Comparison of ENCODE assay signal across 1 cellular context in the genomic region with DNA sequence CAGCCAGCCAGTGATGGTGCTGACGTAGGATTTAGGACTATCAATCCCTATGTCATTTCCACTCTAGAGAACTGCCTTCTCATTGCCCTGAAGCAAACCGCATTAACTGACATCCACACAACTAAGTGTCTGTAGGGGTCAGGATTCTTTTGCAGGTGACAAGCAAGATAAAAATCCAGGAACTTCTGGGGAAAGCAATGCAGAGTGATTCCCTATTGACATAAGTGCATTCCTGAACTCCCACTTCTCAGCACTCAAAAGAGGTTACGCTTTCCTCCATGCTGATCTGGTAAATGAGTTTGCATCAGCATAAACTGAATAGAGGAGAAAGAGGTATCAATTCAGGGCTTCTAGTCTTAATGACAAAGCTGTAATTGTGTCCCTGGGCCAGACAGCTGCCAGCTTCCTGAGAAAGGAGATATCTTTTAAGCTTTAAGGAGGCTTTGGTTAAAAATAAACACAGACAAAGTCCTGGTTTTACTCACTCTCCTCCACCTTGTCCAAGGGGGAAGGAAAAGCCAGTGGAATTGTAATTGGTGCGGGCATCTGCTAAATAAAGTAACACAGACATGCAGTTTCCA.
TF ChIP-seq lines count a peak whose summit lies in the region.

No MANE protein-coding gene starts in this region.

TF ChIP-seq in WTC11, 78 proteins besides CTCF, POLR2A, EP300 and RAD21 (continued from another document):
- TF ChIP-seq, protein P1, sequence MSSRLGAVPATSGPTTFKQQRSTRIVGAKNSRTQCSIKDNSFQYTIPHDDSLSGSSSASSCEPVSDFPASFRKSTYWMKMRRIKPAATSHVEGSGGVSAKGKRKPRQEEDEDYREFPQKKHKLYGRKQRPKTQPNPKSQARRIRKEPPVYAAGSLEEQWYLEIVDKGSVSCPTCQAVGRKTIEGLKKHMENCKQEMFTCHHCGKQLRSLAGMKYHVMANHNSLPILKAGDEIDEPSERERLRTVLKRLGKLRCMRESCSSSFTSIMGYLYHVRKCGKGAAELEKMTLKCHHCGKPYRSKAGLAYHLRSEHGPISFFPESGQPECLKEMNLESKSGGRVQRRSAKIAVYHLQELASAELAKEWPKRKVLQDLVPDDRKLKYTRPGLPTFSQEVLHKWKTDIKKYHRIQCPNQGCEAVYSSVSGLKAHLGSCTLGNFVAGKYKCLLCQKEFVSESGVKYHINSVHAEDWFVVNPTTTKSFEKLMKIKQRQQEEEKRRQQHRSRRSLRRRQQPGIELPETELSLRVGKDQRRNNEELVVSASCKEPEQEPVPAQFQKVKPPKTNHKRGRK (CRISPR knock-in tag; IDR thresholded peaks at IDR 0.05; ENCODE audit: borderline replicate concordance) = no peak
- TF ChIP-seq JUN (CRISPR knock-in tag; IDR thresholded peaks at IDR 0.05) = no peak
- TF ChIP-seq FOXK1 (CRISPR knock-in tag; IDR thresholded peaks at IDR 0.05) = 0 out of 2 replicates have a peak, but pooled peaks have one; percentile 56
- TF ChIP-seq ZNF219 (CRISPR knock-in tag; IDR thresholded peaks at IDR 0.05; ENCODE audit: borderline replicate concordance) = no peak
- TF ChIP-seq, protein P2, sequence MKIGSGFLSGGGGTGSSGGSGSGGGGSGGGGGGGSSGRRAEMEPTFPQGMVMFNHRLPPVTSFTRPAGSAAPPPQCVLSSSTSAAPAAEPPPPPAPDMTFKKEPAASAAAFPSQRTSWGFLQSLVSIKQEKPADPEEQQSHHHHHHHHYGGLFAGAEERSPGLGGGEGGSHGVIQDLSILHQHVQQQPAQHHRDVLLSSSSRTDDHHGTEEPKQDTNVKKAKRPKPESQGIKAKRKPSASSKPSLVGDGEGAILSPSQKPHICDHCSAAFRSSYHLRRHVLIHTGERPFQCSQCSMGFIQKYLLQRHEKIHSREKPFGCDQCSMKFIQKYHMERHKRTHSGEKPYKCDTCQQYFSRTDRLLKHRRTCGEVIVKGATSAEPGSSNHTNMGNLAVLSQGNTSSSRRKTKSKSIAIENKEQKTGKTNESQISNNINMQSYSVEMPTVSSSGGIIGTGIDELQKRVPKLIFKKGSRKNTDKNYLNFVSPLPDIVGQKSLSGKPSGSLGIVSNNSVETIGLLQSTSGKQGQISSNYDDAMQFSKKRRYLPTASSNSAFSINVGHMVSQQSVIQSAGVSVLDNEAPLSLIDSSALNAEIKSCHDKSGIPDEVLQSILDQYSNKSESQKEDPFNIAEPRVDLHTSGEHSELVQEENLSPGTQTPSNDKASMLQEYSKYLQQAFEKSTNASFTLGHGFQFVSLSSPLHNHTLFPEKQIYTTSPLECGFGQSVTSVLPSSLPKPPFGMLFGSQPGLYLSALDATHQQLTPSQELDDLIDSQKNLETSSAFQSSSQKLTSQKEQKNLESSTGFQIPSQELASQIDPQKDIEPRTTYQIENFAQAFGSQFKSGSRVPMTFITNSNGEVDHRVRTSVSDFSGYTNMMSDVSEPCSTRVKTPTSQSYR (CRISPR knock-in tag; IDR thresholded peaks at IDR 0.05) = no peak
- TF ChIP-seq SP1 (CRISPR knock-in tag; conservative IDR thresholded peaks at IDR 0.05) = no peak
- TF ChIP-seq, protein P3, sequence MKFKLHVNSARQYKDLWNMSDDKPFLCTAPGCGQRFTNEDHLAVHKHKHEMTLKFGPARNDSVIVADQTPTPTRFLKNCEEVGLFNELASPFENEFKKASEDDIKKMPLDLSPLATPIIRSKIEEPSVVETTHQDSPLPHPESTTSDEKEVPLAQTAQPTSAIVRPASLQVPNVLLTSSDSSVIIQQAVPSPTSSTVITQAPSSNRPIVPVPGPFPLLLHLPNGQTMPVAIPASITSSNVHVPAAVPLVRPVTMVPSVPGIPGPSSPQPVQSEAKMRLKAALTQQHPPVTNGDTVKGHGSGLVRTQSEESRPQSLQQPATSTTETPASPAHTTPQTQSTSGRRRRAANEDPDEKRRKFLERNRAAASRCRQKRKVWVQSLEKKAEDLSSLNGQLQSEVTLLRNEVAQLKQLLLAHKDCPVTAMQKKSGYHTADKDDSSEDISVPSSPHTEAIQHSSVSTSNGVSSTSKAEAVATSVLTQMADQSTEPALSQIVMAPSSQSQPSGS (CRISPR knock-in tag; IDR thresholded peaks at IDR 0.05; ENCODE audit: borderline replicate concordance, low read depth) = no peak
- TF ChIP-seq KAT7 (CRISPR knock-in tag; IDR thresholded peaks at IDR 0.05; ENCODE audit: borderline replicate concordance) = no peak
- TF ChIP-seq ZNF232 (CRISPR knock-in tag; IDR thresholded peaks at IDR 0.05) = no peak
- no peak for TF ChIP-seq FOXJ3 (CRISPR knock-in tag; IDR thresholded peaks at IDR 0.05; ENCODE audit: borderline replicate concordance)
- no peak for TF ChIP-seq ELF4 (CRISPR knock-in tag; IDR thresholded peaks at IDR 0.05; ENCODE audit: low read depth)
- peak; percentile 68; the same call in 1 of the 2 replicates for TF ChIP-seq ETV6 (CRISPR knock-in tag; IDR thresholded peaks at IDR 0.05)
- TF ChIP-seq, protein P4, sequence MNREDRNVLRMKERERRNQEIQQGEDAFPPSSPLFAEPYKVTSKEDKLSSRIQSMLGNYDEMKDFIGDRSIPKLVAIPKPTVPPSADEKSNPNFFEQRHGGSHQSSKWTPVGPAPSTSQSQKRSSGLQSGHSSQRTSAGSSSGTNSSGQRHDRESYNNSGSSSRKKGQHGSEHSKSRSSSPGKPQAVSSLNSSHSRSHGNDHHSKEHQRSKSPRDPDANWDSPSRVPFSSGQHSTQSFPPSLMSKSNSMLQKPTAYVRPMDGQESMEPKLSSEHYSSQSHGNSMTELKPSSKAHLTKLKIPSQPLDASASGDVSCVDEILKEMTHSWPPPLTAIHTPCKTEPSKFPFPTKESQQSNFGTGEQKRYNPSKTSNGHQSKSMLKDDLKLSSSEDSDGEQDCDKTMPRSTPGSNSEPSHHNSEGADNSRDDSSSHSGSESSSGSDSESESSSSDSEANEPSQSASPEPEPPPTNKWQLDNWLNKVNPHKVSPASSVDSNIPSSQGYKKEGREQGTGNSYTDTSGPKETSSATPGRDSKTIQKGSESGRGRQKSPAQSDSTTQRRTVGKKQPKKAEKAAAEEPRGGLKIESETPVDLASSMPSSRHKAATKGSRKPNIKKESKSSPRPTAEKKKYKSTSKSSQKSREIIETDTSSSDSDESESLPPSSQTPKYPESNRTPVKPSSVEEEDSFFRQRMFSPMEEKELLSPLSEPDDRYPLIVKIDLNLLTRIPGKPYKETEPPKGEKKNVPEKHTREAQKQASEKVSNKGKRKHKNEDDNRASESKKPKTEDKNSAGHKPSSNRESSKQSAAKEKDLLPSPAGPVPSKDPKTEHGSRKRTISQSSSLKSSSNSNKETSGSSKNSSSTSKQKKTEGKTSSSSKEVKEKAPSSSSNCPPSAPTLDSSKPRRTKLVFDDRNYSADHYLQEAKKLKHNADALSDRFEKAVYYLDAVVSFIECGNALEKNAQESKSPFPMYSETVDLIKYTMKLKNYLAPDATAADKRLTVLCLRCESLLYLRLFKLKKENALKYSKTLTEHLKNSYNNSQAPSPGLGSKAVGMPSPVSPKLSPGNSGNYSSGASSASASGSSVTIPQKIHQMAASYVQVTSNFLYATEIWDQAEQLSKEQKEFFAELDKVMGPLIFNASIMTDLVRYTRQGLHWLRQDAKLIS (CRISPR knock-in tag; IDR thresholded peaks at IDR 0.05; ENCODE audit: borderline replicate concordance) = no peak
- TF ChIP-seq TEAD1 (CRISPR knock-in tag; IDR thresholded peaks at IDR 0.05) = peak; percentile 20; the same call in 1 of the 2 replicates
- TF ChIP-seq, protein P5, sequence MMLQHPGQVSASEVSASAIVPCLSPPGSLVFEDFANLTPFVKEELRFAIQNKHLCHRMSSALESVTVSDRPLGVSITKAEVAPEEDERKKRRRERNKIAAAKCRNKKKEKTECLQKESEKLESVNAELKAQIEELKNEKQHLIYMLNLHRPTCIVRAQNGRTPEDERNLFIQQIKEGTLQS (CRISPR knock-in tag; conservative IDR thresholded peaks at IDR 0.05) = no peak
- TF ChIP-seq, protein P6, sequence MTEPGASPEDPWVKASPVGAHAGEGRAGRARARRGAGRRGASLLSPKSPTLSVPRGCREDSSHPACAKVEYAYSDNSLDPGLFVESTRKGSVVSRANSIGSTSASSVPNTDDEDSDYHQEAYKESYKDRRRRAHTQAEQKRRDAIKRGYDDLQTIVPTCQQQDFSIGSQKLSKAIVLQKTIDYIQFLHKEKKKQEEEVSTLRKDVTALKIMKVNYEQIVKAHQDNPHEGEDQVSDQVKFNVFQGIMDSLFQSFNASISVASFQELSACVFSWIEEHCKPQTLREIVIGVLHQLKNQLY (CRISPR knock-in tag; IDR thresholded peaks at IDR 0.05) = no peak
